Comparison of ENCODE assay signal across 29 cellular contexts in genomic region chr2:174994381-174994780, GRCh38.
"Had no signal": no experiment of that assay in that cellular context is flagged by ENCODE, and none has a peak within 500 bp of the region (broad histone marks: within the 10 kb centered on the region; RNA-seq: fewer than 3 reads in every experiment).

No MANE protein-coding gene starts in this region.

- H3K4me1 ChIP-seq: colonic mucosa had no signal

- FAIRE-seq: colon, endometrium, endothelial cell of umbilical vein, frontal cortex had no signal

- H3K9me3 ChIP-seq: colonic mucosa, esophagus muscularis mucosa, esophagus squamous epithelium, gastrocnemius medialis, gastroesophageal sphincter, heart left ventricle, heart right ventricle had no signal

- H3K36me3 ChIP-seq: colonic mucosa, esophagus muscularis mucosa, esophagus squamous epithelium, gastrocnemius medialis, gastroesophageal sphincter, heart left ventricle, heart right ventricle had no signal

- H3K4me3 ChIP-seq: colonic mucosa, coronary artery, dorsolateral prefrontal cortex, esophagus muscularis mucosa, esophagus squamous epithelium, gastrocnemius medialis, gastroesophageal sphincter, heart left ventricle, heart right ventricle had no signal

- H3K27me3 ChIP-seq: colonic mucosa, dorsolateral prefrontal cortex, esophagus muscularis mucosa, esophagus squamous epithelium, gastrocnemius medialis, gastroesophageal sphincter, heart left ventricle, heart right ventricle had no signal

- H3K4me3 Mint-ChIP-seq: dendritic cell treated with granulocyte-macrophage colony-stimulating factor and Interleukin-4, amounts not matched to agents 40 ng/mL and 50 ng/mL, for 4 days; effector memory CD8-positive, alpha-beta T cell; endodermal cell had no signal

- H3K27ac ChIP-seq: colonic mucosa, coronary artery, epithelial cell of prostate, esophagus muscularis mucosa, esophagus squamous epithelium, foreskin keratinocyte, gastrocnemius medialis, gastroesophageal sphincter, heart left ventricle, heart right ventricle had no signal

- H3K9me3 Mint-ChIP-seq: dendritic cell treated with granulocyte-macrophage colony-stimulating factor and Interleukin-4, amounts not matched to agents 40 ng/mL and 50 ng/mL, for 4 days; effector memory CD8-positive, alpha-beta T cell had no signal

- ATAC-seq: effector memory CD8-positive, alpha-beta T cell; esophagus mucosa; foreskin keratinocyte; gastrocnemius medialis; gastroesophageal sphincter; heart left ventricle; heart right ventricle had no signal

- DNase-seq: colonic mucosa; cortex of kidney; dermis blood vessel endothelial cell; dorsolateral prefrontal cortex; effector CD4-positive, alpha-beta T cell; effector CD8-positive, alpha-beta T cell; effector memory CD4-positive, alpha-beta T cell; effector memory CD8-positive, alpha-beta T cell; endodermal cell; erythroblast; esophagus squamous epithelium; foreskin fibroblast; foreskin keratinocyte; foreskin melanocyte; gastrocnemius medialis; glutamatergic neuron; head of caudate nucleus; heart left ventricle; heart right ventricle had no signal

- H3K27ac Mint-ChIP-seq: dendritic cell treated with granulocyte-macrophage colony-stimulating factor and Interleukin-4, amounts not matched to agents 40 ng/mL and 50 ng/mL, for 4 days; effector memory CD8-positive, alpha-beta T cell; endodermal cell had no signal
